33 cellular contexts compared by ENCODE assay signal in the genomic region with DNA sequence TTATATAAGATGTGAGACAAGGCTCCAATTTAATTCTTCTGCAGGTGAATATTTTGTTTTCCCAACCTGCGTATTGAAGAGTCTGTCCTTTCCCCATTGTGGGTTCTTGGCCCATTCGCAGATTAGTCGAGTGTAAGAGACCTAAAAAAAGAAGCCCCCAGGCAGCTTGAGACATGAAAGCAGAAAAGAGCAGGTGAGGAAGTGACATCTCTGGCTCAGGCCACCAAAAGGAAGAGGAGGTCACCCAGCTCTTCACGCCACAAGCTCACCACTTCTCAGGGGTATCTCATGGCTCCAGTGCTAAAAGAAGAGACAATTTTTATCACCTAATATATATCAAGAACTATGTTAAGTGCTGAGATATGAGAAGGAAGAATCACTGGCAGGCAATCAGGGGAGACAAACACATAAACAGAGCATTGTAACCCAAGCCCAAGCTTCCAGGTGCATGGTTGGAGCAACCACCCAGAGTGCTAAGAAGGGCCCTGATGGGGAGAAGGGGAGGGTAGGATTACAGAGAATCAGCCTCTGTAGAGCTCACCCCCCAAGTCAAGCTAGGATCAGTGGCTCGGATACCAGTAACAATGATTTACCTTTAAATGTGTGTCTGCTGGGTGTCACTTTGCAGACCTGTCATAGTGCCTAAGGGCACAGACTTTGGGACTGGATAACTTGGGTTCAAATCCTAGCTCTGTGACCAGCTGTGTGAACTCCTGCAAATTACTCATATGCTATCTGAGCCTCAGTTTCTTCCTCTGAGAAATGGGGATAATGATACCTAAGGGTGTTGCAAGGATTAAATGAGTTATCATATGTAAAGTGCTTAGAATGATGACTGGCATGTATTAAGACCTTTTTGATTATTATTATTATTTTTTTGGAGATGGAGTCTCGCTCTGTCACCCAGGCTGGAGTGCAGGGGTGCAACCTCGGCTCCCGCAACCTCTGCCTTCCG. TPM values are rescaled to one million over a fixed set of nuclear protein-coding genes. Genes with fewer than 3 reads are reported as not detected.
DNase-seq lines count a peak whose midpoint lies in the region; ATAC-seq and TF ChIP-seq lines count a peak whose summit lies in the region.
"Had no signal": no experiment of that assay in that cellular context is flagged by ENCODE, and none has a peak within 500 bp of the region (broad histone marks: within the 10 kb centered on the region; RNA-seq: fewer than 3 reads in every experiment).

No MANE protein-coding gene starts in this region.

- no peak overlapping the region for H3K23ac ChIP-seq in trophoblast cell (ENCODE audit: low read length)

- H3K9me3 ChIP-seq in HEK293 (ENCODE audit: control insufficient read depth, insufficient read depth, low read depth, low read length): no peaks in the 10 kb centered on the region
- no peaks in the 10 kb centered on the region for H3K9me3 ChIP-seq in Karpas-422 (ENCODE audit: low read length)
- H3K9me3 ChIP-seq in T-helper 17 cell (ENCODE audit: control insufficient read depth, low read length, poor library complexity, severe bottlenecking): no peaks in the 10 kb centered on the region
- no peaks in the 10 kb centered on the region for H3K9me3 ChIP-seq in trophoblast cell (ENCODE audit: insufficient read depth, low read depth, low read length)
- H3K9me3 ChIP-seq: esophagus muscularis mucosa, lower lobe of right lung, ovary, right atrium auricular region, uterus had no signal

- H3K27ac Mint-ChIP-seq in T-helper 17 cell: peak overlapping the region; percentile 9
- H3K27ac Mint-ChIP-seq: activated naive CD8-positive, alpha-beta T cell treated with anti-CD3 and anti-CD28 coated beads for 36 hours; CD14-positive monocyte had no signal

- H2BK5ac ChIP-seq in trophoblast cell (ENCODE audit: low read depth, low read length, poor library complexity): peak overlapping the region; percentile 18

- no peaks in the 10 kb centered on the region for H3K27me3 Mint-ChIP-seq in T-helper 17 cell
- H3K27me3 Mint-ChIP-seq: activated naive CD8-positive, alpha-beta T cell treated with anti-CD3 and anti-CD28 coated beads for 36 hours had no signal

- peak overlapping the region; percentile 13 for H3K4ac ChIP-seq in trophoblast cell (ENCODE audit: low read depth, low read length)

- H2AFZ ChIP-seq in Karpas-422 (ENCODE audit: low read length) (peak overlapping the region; percentile 65; the same call in 1 of the 2 replicates), trophoblast cell (ENCODE audit: insufficient read depth, low read length, poor library complexity) (no peak overlapping the region)

- H3K18ac ChIP-seq in trophoblast cell (ENCODE audit: low read length): peak overlapping the region; percentile 48

- H3K4me3 ChIP-seq in HEK293 (ENCODE audit: low read depth, low read length) (no peak overlapping the region), Karpas-422 (ENCODE audit: low read length) (no peak overlapping the region), trophoblast cell (ENCODE audit: low read depth, low read length) (no peak overlapping the region)
- H3K4me3 ChIP-seq: esophagus muscularis mucosa, heart right ventricle, lower lobe of right lung, ovary, right atrium auricular region, SK-N-MC, uterus had no signal

- H2BK12ac ChIP-seq in trophoblast cell (ENCODE audit: low read length): peak overlapping the region; percentile 67

- H3K4me2 ChIP-seq in Karpas-422 (ENCODE audit: low read depth, low read length, poor library complexity, severe bottlenecking) (peak overlapping the region; percentile 24), trophoblast cell (ENCODE audit: low read length) (no peak overlapping the region)

- H3K36me3 ChIP-seq in HEK293 (ENCODE audit: control insufficient read depth in 2 of 2, insufficient read depth in 1 of 2, low read length in 2 of 2) (no peaks in the 10 kb centered on the region), Karpas-422 (ENCODE audit: insufficient read depth, low read length) (no peaks in the 10 kb centered on the region), trophoblast cell (ENCODE audit: control insufficient read depth in 1 of 2, insufficient read depth in 2 of 2, low read length in 2 of 2) (no peaks in the 10 kb centered on the region)
- H3K36me3 ChIP-seq: esophagus muscularis mucosa, heart right ventricle, lower lobe of right lung, ovary, right atrium auricular region, uterus had no signal

- H3K79me1 ChIP-seq in trophoblast cell (ENCODE audit: low read length): peaks cover 55% of the 10 kb centered on the region

- TF ChIP-seq CTCF in HEK293 (tag by site-specific recombination; IDR thresholded peaks at IDR 0.05): no peak

- H3K9ac ChIP-seq in Karpas-422 (ENCODE audit: low read length): no peak overlapping the region
- no peak overlapping the region for H3K9ac ChIP-seq in trophoblast cell (ENCODE audit: low read length)

- H3K4me1 ChIP-seq in HEK293 (ENCODE audit: control insufficient read depth, insufficient read depth, low read length) (peaks cover 32% of the 10 kb centered on the region), Karpas-422 (ENCODE audit: low read length) (peaks cover 13% of the 10 kb centered on the region), trophoblast cell (ENCODE audit: control insufficient read depth in 1 of 2, insufficient read depth in 2 of 2, low read length in 2 of 2) (peaks cover 23 to 42% of the 10 kb centered on the region in 2 experiments)
- H3K4me1 ChIP-seq: uterus had no signal

- POLR2A ChIA-PET in HEK293 (lab: Yijun Ruan, JAX): interaction anchor here (0.6 kb wide), 1 partner anchor 10 kb away, joined by 4 read pairs; no protein-coding TSS in a partner anchor

- no peaks in the 10 kb centered on the region for H3K9me2 ChIP-seq in Karpas-422 (replicated peaks; ENCODE audit: insufficient read depth, low read length)

- ATAC-seq in T-helper 17 cell (no peak), HG03432 (IDR thresholded peaks at IDR 0.05; ENCODE audit: unreplicated experiment) (no peak)
- ATAC-seq: activated CD4-positive, CD25-positive, alpha-beta regulatory T cell treated with anti-CD3 and anti-CD28 coated beads, Interleukin-2, amount 50 U/mL, for 24 hours; heart right ventricle; lower lobe of right lung had no signal

- CTCF ChIA-PET in HEK293 (lab: Yijun Ruan, JAX): interaction anchor here (0.5 to 3.2 kb wide), 5 partner anchors 14 to 369 kb away, joined by 5 to 15 read pairs (median 7); no protein-coding TSS in a partner anchor

- no peak overlapping the region for H3K4me3 Mint-ChIP-seq in T-helper 17 cell
- H3K4me3 Mint-ChIP-seq: activated naive CD8-positive, alpha-beta T cell treated with anti-CD3 and anti-CD28 coated beads for 36 hours; CD14-positive monocyte; central memory CD8-positive, alpha-beta T cell; nephron had no signal

- H3K79me2 ChIP-seq in Karpas-422 (ENCODE audit: low read length) (no peaks in the 10 kb centered on the region), trophoblast cell (ENCODE audit: control insufficient read depth, insufficient read depth, low read length, poor library complexity) (peaks cover 4% of the 10 kb centered on the region)

- H4K12ac ChIP-seq in trophoblast cell (ENCODE audit: low read depth, low read length): no peak overlapping the region

- H3K27ac ChIP-seq in HEK293 (ENCODE audit: extremely low read depth, low read depth, low read length) (no peak overlapping the region), Karpas-422 (ENCODE audit: low read length) (no peak overlapping the region), trophoblast cell (ENCODE audit: low read depth, low read length) (no peak overlapping the region)
- H3K27ac ChIP-seq: esophagus muscularis mucosa, heart right ventricle, lower lobe of right lung, ovary, right atrium auricular region, SK-N-MC had no signal

- H3K36me3 Mint-ChIP-seq in T-helper 17 cell (ENCODE audit: low read depth): peaks cover under 1% of the 10 kb centered on the region
- H3K36me3 Mint-ChIP-seq: activated naive CD8-positive, alpha-beta T cell treated with anti-CD3 and anti-CD28 coated beads for 36 hours; CD14-positive monocyte had no signal

- H2BK120ac ChIP-seq in trophoblast cell (ENCODE audit: insufficient read depth, low read length, poor library complexity): peak overlapping the region; percentile 44

- no peaks in the 10 kb centered on the region for H3K27me3 ChIP-seq in Karpas-422 (ENCODE audit: low read length)
- H3K27me3 ChIP-seq in trophoblast cell (ENCODE audit: insufficient read depth, low read length): no peaks in the 10 kb centered on the region
- H3K27me3 ChIP-seq: esophagus muscularis mucosa, heart right ventricle, ovary, right atrium auricular region, uterus had no signal

- no CpG with 5 or more reads among the region's 9 CpGs for WGBS in trophoblast cell (ENCODE audit: extremely low coverage, insufficient coverage, insufficient read length)

- H3K4me1 Mint-ChIP-seq in T-helper 17 cell: peaks cover 10% of the 10 kb centered on the region
- H3K4me1 Mint-ChIP-seq: central memory CD8-positive, alpha-beta T cell had no signal

- peak overlapping the region; percentile 82 for H2AK5ac ChIP-seq in trophoblast cell (ENCODE audit: low read length)

- H4K20me1 ChIP-seq in Karpas-422 (ENCODE audit: insufficient read depth, low read depth, low read length): no peaks in the 10 kb centered on the region

- DNase-seq in Karpas-422 (no peak), T-helper 17 cell (no peak), trophoblast cell (no peak), DMS53 (lab: John Stamatoyannopoulos, UW) (no peak), medulla oblongata (ENCODE audit: extremely low spot score) (no peak)
- DNase-seq: activated CD4-positive, alpha-beta T cell treated with anti-CD3 and anti-CD28 coated beads, Interleukin-2, amount 50 U/mL, for 48 hours; activated effector memory CD4-positive, alpha-beta T cell treated with anti-CD3 and anti-CD28 coated beads, Interleukin-2, amount 50 U/mL, for 16 hours; activated naive CD8-positive, alpha-beta T cell treated with anti-CD3 and anti-CD28 coated beads for 36 hours; activated T-cell treated with anti-CD3 and anti-CD28 coated beads for 4 hours; dermis blood vessel endothelial cell; foreskin melanocyte; heart right ventricle; KG1; lower lobe of right lung; NCI-H146; NCI-H82; ovary; stimulated activated CD4-positive, alpha-beta T cell treated with anti-CD3 and anti-CD28 coated beads, Interleukin-12 subunit alpha, Interleukin-12 subunit beta, amount 100 ng/mL, for 4 hours; stimulated activated CD4-positive, alpha-beta T cell treated with anti-CD3 and anti-CD28 coated beads, Interleukin-4, amount 100 ng/mL, for 1 hour; uterus had no signal

- peak overlapping the region; percentile 79 for H4K91ac ChIP-seq in trophoblast cell (ENCODE audit: low read depth, low read length)

- H4K8ac ChIP-seq in trophoblast cell (ENCODE audit: low read depth, low read length): peak overlapping the region; percentile 39

- H3K14ac ChIP-seq in trophoblast cell (ENCODE audit: low read length): peak overlapping the region; percentile 32

TF ChIP-seq in HEK293, 187 proteins besides CTCF, POLR2A, EP300 and RAD21 (continues in another document):
- TF ChIP-seq, protein P1, sequence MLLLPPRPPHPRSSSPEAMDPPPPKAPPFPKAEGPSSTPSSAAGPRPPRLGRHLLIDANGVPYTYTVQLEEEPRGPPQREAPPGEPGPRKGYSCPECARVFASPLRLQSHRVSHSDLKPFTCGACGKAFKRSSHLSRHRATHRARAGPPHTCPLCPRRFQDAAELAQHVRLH (tag by site-specific recombination; IDR thresholded peaks at IDR 0.05): 0 out of 2 replicates have a peak, but pooled peaks have one; percentile 33
- no peak for TF ChIP-seq ZNF133 (tag by site-specific recombination; IDR thresholded peaks at IDR 0.05)

RNA-seq across cellular contexts. Expression of a gene that starts 39.2 kb away (rescaled TPM):
- total RNA-seq in Karpas-422 (2014; rRNA removed; shearing (Covaris generic); ENCODE audit: low replicate concordance): not detected in 2 replicates
- total RNA-seq in T-helper 17 cell: not detected
- polyA plus RNA-seq in trophoblast cell (2013): 28.8 and 36.5 TPM in 2 replicates
- total RNA-seq: activated naive CD8-positive, alpha-beta T cell treated with anti-CD3 and anti-CD28 coated beads for 36 hours; Daoy; dermis blood vessel endothelial cell; H4; lower lobe of right lung; OCI-LY7; T-helper 1 cell treated with Interleukin-12 subunit alpha and Interleukin-12 subunit beta and Interleukin-4 antibody, amounts not matched to agents 30 ng/mL and 1 ng/mL, for 36 hours had no signal
